ENCODE assay signal across 22 cellular contexts in genomic region chr10:49613160-49613881, GRCh38. TPM values are rescaled to one million over a fixed set of nuclear protein-coding genes. Genes with fewer than 3 reads are reported as not detected.
DNase-seq lines count a peak whose midpoint lies in the region; ATAC-seq and FAIRE-seq lines count a peak whose summit lies in the region.
"Had no signal": no experiment of that assay in that cellular context is flagged by ENCODE, and none has a peak within 500 bp of the region (broad histone marks: within the 10 kb centered on the region; RNA-seq: fewer than 3 reads in every experiment).

No MANE protein-coding gene starts in this region.

- H3K27me3 ChIP-seq in H7 (ENCODE audit: control insufficient read depth, insufficient read depth, low read length) (peaks cover 97% of the 10 kb centered on the region), iPS-15b (ENCODE audit: control insufficient read depth, insufficient read depth, low read length) (peaks cover 92% of the 10 kb centered on the region)

- FAIRE-seq in HTR-8/SVneo (lab: Jason Lieb, UNC) = no peak
- FAIRE-seq: GM18507, K562 had no signal

- no peaks in the 10 kb centered on the region for H3K9me3 ChIP-seq in iPS-15b (ENCODE audit: control insufficient read depth, insufficient read depth, low read length)
- H3K9me3 ChIP-seq: heart left ventricle, thyroid gland had no signal

- H3K9ac ChIP-seq in iPS-15b (ENCODE audit: low read depth, low read length) = no peak overlapping the region
- H3K9ac ChIP-seq: BLaER1 had no signal

- H3K36me3 ChIP-seq in H7 (replicated peaks; ENCODE audit: control insufficient read depth, insufficient read depth, low read length) = no peaks in the 10 kb centered on the region
- no peaks in the 10 kb centered on the region for H3K36me3 ChIP-seq in iPS-15b (ENCODE audit: control insufficient read depth, insufficient read depth, low read length)
- H3K36me3 ChIP-seq: BLaER1, heart left ventricle, ovary, thyroid gland had no signal

- H3K4me1 ChIP-seq in iPS-15b (ENCODE audit: control insufficient read depth, insufficient read depth, low read length) = peaks cover 7% of the 10 kb centered on the region
- H3K4me1 ChIP-seq: BLaER1 had no signal

- DNase-seq in H7 (peak; percentile 65), NCI-H526 treated with DMSO at 0.1 percent for 48 hours (lab: John Stamatoyannopoulos, UW) (peak; percentile 20), retina (peak; percentile 65), HTR-8/SVneo (ENCODE audit: insufficient read length, low spot score) (no peak), NCI-H2227 (lab: John Stamatoyannopoulos, UW; ENCODE audit: unreplicated experiment) (no peak)
- DNase-seq: activated CD4-positive, alpha-beta T cell treated with anti-CD3 and anti-CD28 coated beads for 1 hour; DMS153; left cardiac atrium; NCI-H1105; NCI-H2171 treated with DMSO at 0.1 percent for 48 hours; SIG-M5; stimulated activated CD4-positive, alpha-beta T cell treated with anti-CD3 and anti-CD28 coated beads, Interleukin-4, amount 100 ng/mL, for 4 hours; thyroid gland had no signal

- no peak for ATAC-seq in HG02884 (IDR thresholded peaks at IDR 0.05; ENCODE audit: unreplicated experiment)
- ATAC-seq: heart left ventricle had no signal

- peak overlapping the region; percentile 1; the same call in 1 of the 2 replicates for H3K4me3 ChIP-seq in H7 (ENCODE audit: insufficient read depth, low read depth, low read length)
- H3K4me3 ChIP-seq in iPS-15b (ENCODE audit: low read depth, low read length) = peak overlapping the region; percentile 40
- H3K4me3 ChIP-seq: BLaER1, heart left ventricle, K562, ovary, thyroid gland had no signal

RNA-seq across cellular contexts. Expression of gene CHAT, which starts 0.5 kb away (rescaled TPM):
- not detected in 2 replicates for total RNA-seq in H7 (2014; rRNA removed; shearing (Covaris generic))
- total RNA-seq: heart left ventricle, K562, left cardiac atrium, mononuclear cell, ovary, skeletal muscle tissue, thyroid gland had no signal

RNA-seq across cellular contexts. Expression of gene SLC18A3, which starts 3.2 kb away (rescaled TPM):
- total RNA-seq in H7 (2014; rRNA removed; shearing (Covaris generic)) = not detected in 2 replicates
- total RNA-seq: heart left ventricle, K562, left cardiac atrium, ovary, skeletal muscle tissue, thyroid gland had no signal

Comparison
In these comparisons a context has a peak if more than half of its experiments do, and no peak if none do; other contexts are left out.
1. DNase-seq: peak in H7 (single experiment), NCI-H526 treated with DMSO at 0.1 percent for 48 hours (single experiment) and retina (single experiment); none in HTR-8/SVneo (single experiment) and NCI-H2227 (single experiment).